Comparison of ENCODE assay signal across 8 cellular contexts in the genomic region with DNA sequence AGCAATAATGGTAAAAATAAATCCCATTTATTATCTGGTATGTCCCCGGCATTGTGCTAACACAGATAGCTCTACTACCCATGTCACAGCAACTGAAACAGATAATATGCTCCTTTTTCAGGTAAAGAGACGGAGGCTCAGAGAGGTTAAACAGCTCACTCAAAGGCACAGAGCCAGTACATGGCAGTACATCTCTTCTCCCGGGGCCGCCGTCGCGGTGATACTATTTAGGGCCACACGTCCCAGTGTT. TPM values are rescaled to one million over a fixed set of nuclear protein-coding genes. Genes with fewer than 3 reads are reported as not detected.
DNase-seq lines count a peak whose midpoint lies in the region; ATAC-seq and TF ChIP-seq lines count a peak whose summit lies in the region.

No MANE protein-coding gene starts in this region.

- H3K27me3 Mint-ChIP-seq in stimulated activated naive B cell treated with anti-CD40 and anti-IgM and Interleukin-4, amounts not matched to agents 10 μg/mL and 1 μg/mL and 100 μg/mL, for 72 hours = no peaks in the 10 kb centered on the region

- no peak for TF ChIP-seq EP300 in gastroesophageal sphincter (IDR thresholded peaks at IDR 0.05)

- peak overlapping the region; percentile 98 for H3K27ac Mint-ChIP-seq in stimulated activated naive B cell treated with anti-CD40 and anti-IgM and Interleukin-4, amounts not matched to agents 10 μg/mL and 1 μg/mL and 100 μg/mL, for 72 hours

- DNase-seq in activated gamma-delta T cell treated with Interleukin-2 at 50 U/mL for 16 hours = peak; percentile 34
- no peak for DNase-seq in activated gamma-delta T cell (lab: John Stamatoyannopoulos, UW)
- DNase-seq in SK-N-MC (ENCODE audit: low read depth, low spot score) = no peak
- no peak for DNase-seq in stimulated activated naive B cell treated with anti-CD40 and anti-IgM and Interleukin-4, amounts not matched to agents 10 μg/mL and 1 μg/mL and 100 μg/mL, for 72 hours
- DNase-seq in stimulated activated naive CD4-positive, alpha-beta T cell (lab: John Stamatoyannopoulos, UW) = no peak
- DNase-seq in activated CD4-positive, alpha-beta T cell treated with anti-CD3 and anti-CD28 coated beads for 48 hours = no peak

- H3K27me3 ChIP-seq in gastroesophageal sphincter = no peaks in the 10 kb centered on the region

- no peak for TF ChIP-seq POLR2A in gastroesophageal sphincter (IDR thresholded peaks at IDR 0.05)

- 10 to 12% methylated on average over 6 to 8 of the region's 8 CpGs for WGBS in gastroesophageal sphincter (ENCODE audit: low coverage in 1 of 2), 2 donors

- ATAC-seq in gastroesophageal sphincter = no peak
- no peak for ATAC-seq in stimulated activated naive B cell treated with anti-CD40 and anti-IgM and Interleukin-4, amounts not matched to agents 10 μg/mL and 1 μg/mL and 100 μg/mL, for 72 hours (replicated peaks)
- no peak for ATAC-seq in HG02870 (IDR thresholded peaks at IDR 0.05; ENCODE audit: unreplicated experiment)

- H3K9me3 Mint-ChIP-seq in stimulated activated naive B cell treated with anti-CD40 and anti-IgM and Interleukin-4, amounts not matched to agents 10 μg/mL and 1 μg/mL and 100 μg/mL, for 72 hours = no peaks in the 10 kb centered on the region

- peak overlapping the region; percentile 88 for H3K4me3 ChIP-seq in SK-N-MC
- H3K4me3 ChIP-seq in gastroesophageal sphincter = peak overlapping the region; percentile 64 to 74

- peaks cover 2 to 4% of the 10 kb centered on the region in 2 donors for H3K36me3 Mint-ChIP-seq in stimulated activated naive B cell treated with anti-CD40 and anti-IgM and Interleukin-4, amounts not matched to agents 10 μg/mL and 1 μg/mL and 100 μg/mL, for 72 hours

- H3K4me1 Mint-ChIP-seq in stimulated activated naive B cell treated with anti-CD40 and anti-IgM and Interleukin-4, amounts not matched to agents 10 μg/mL and 1 μg/mL and 100 μg/mL, for 72 hours = peaks cover 13 to 48% of the 10 kb centered on the region in 2 donors

- H3K36me3 ChIP-seq in SK-N-MC (ENCODE audit: insufficient read depth, low read length) = no peaks in the 10 kb centered on the region
- H3K36me3 ChIP-seq in gastroesophageal sphincter = peaks cover 0 to 8% of the 10 kb centered on the region in 2 donors

- H3K27ac ChIP-seq in SK-N-MC = no peak overlapping the region
- peak overlapping the region; percentile 57 to 95 (median 92) for H3K27ac ChIP-seq in gastroesophageal sphincter

- TF ChIP-seq CTCF in gastroesophageal sphincter (IDR thresholded peaks at IDR 0.05) = no peak

- H3K9ac ChIP-seq in SK-N-MC (ENCODE audit: insufficient read length) = peak overlapping the region; percentile 74

- peak overlapping the region; percentile 87 to 91 for H3K4me3 Mint-ChIP-seq in stimulated activated naive B cell treated with anti-CD40 and anti-IgM and Interleukin-4, amounts not matched to agents 10 μg/mL and 1 μg/mL and 100 μg/mL, for 72 hours

- no peaks in the 10 kb centered on the region for H3K9me3 ChIP-seq in SK-N-MC (ENCODE audit: low read depth, low read length)
- no peaks in the 10 kb centered on the region for H3K9me3 ChIP-seq in gastroesophageal sphincter

- H3K4me1 ChIP-seq in gastroesophageal sphincter = peaks cover 0 to 24% (median 4%) of the 10 kb centered on the region in 3 donors

RNA-seq across cellular contexts. Expression of gene PDK1, which starts 0.7 kb away (rescaled TPM):
- total RNA-seq in gastroesophageal sphincter = 10 to 100 TPM in 2 of 4 donors, 1 to 10 TPM in 2; 9.4 to 19.3 (median 12.1) TPM
